In genomic region chr12:17326649-17327048, GRCh38 we compare ENCODE assay signal across 20 cellular contexts.
A peak's percentile ranks its signal among the peaks of the same experiment; 100 is the strongest.
DNase-seq lines count a peak whose midpoint lies in the region; ATAC-seq and TF ChIP-seq lines count a peak whose summit lies in the region.
"Had no signal": no experiment of that assay in that cellular context is flagged by ENCODE, and none has a peak within 500 bp of the region (broad histone marks: within the 10 kb centered on the region; RNA-seq: fewer than 3 reads in every experiment).

No MANE protein-coding gene starts in this region.

- CTCF ChIA-PET in Caco-2 (lab: Charles Lee) = no interaction called here

- WGBS in mesendoderm (ENCODE audit: extremely low coverage, insufficient coverage, low lambda C conversion rate) = no CpG with 5 or more reads among the region's 2 CpGs
- WGBS in trophoblast cell (ENCODE audit: extremely low coverage, insufficient coverage, insufficient read length) = no CpG with 5 or more reads among the region's 2 CpGs

- no peaks in the 10 kb centered on the region for H3K9me3 ChIP-seq in Caco-2
- no peaks in the 10 kb centered on the region for H3K9me3 ChIP-seq in HUES48 (ENCODE audit: control insufficient read depth, insufficient read depth, low read length)
- H3K9me3 ChIP-seq in trophoblast cell (ENCODE audit: insufficient read depth, low read depth, low read length) = no peaks in the 10 kb centered on the region
- H3K9me3 ChIP-seq: BLaER1, HAP-1 had no signal

- H3K18ac ChIP-seq in mesendoderm (ENCODE audit: low read length) (no peak overlapping the region), trophoblast cell (ENCODE audit: low read length) (no peak overlapping the region)

- BruUV-seq in Caco-2 (replicated peaks; lab: Mats Ljungman, UMichigan) = no TSS peak

- H3K27ac Mint-ChIP-seq in Caco-2 (ENCODE audit: unreplicated experiment) = no peak overlapping the region
- H3K27ac Mint-ChIP-seq: B cell; CD4-positive, CD25-positive, alpha-beta regulatory T cell; CD8-positive, alpha-beta T cell; HFFc6 had no signal

- no peak overlapping the region for H2AFZ ChIP-seq in trophoblast cell (ENCODE audit: insufficient read depth, low read length, poor library complexity)

- H2BK120ac ChIP-seq in mesendoderm (ENCODE audit: low read depth, low read length) (no peak overlapping the region), trophoblast cell (ENCODE audit: insufficient read depth, low read length, poor library complexity) (no peak overlapping the region)

- POLR2A ChIA-PET in Caco-2 (lab: Charles Lee) = no interaction called here

- peaks cover 20% of the 10 kb centered on the region for H3K4me1 ChIP-seq in Caco-2
- no peaks in the 10 kb centered on the region for H3K4me1 ChIP-seq in HUES48 (ENCODE audit: control insufficient read depth, insufficient read depth, low read length)
- H3K4me1 ChIP-seq in mesendoderm (ENCODE audit: control insufficient read depth, low read depth, low read length) = peaks cover 7% of the 10 kb centered on the region
- no peaks in the 10 kb centered on the region for H3K4me1 ChIP-seq in trophoblast cell (ENCODE audit: control insufficient read depth in 1 of 2, insufficient read depth in 2 of 2, low read length in 2 of 2)
- H3K4me1 ChIP-seq: BLaER1, HAP-1 had no signal

- H4K91ac ChIP-seq in trophoblast cell (ENCODE audit: low read depth, low read length) = no peak overlapping the region

- no peak overlapping the region for H3K14ac ChIP-seq in trophoblast cell (ENCODE audit: low read length)

- H3K4me2 ChIP-seq in mesendoderm (ENCODE audit: low read length) = no peak overlapping the region
- H3K4me2 ChIP-seq in trophoblast cell (ENCODE audit: low read length) = no peak overlapping the region
- H3K4me2 ChIP-seq: BLaER1 had no signal

- no peaks in the 10 kb centered on the region for H3K36me3 ChIP-seq in Caco-2 (ENCODE audit: control insufficient read depth, insufficient read depth, low read length)
- no peaks in the 10 kb centered on the region for H3K36me3 ChIP-seq in HUES48 (ENCODE audit: control insufficient read depth, insufficient read depth, low read length)
- H3K36me3 ChIP-seq in mesendoderm (ENCODE audit: control insufficient read depth, insufficient read depth, low read length) = no peaks in the 10 kb centered on the region
- H3K36me3 ChIP-seq in trophoblast cell (ENCODE audit: control insufficient read depth in 1 of 2, insufficient read depth in 2 of 2, low read length in 2 of 2) = no peaks in the 10 kb centered on the region
- H3K36me3 ChIP-seq: BLaER1, HAP-1 had no signal

- H3K4me3 Mint-ChIP-seq in Caco-2 (ENCODE audit: unreplicated experiment) = no peak overlapping the region
- H3K4me3 Mint-ChIP-seq: B cell; CD4-positive, CD25-positive, alpha-beta regulatory T cell; CD8-positive, alpha-beta T cell; HFFc6 had no signal

- no peak overlapping the region for H2AK5ac ChIP-seq in mesendoderm (ENCODE audit: low read length)
- H2AK5ac ChIP-seq in trophoblast cell (ENCODE audit: low read length) = no peak overlapping the region

- H3K4ac ChIP-seq in mesendoderm (ENCODE audit: low read depth, low read length) = no peak overlapping the region
- no peak overlapping the region for H3K4ac ChIP-seq in trophoblast cell (ENCODE audit: low read depth, low read length)

- no peak for ATAC-seq in HG02623 (IDR thresholded peaks at IDR 0.05; ENCODE audit: unreplicated experiment)
- ATAC-seq: CD8-positive, alpha-beta T cell; GM12878 had no signal

- H3K27me3 ChIP-seq in Caco-2 (replicated peaks; ENCODE audit: control insufficient read depth, insufficient read depth, low read length) (no peaks in the 10 kb centered on the region), HUES48 (ENCODE audit: control insufficient read depth, insufficient read depth, low read length) (no peaks in the 10 kb centered on the region), mesendoderm (ENCODE audit: insufficient read depth, low read length, poor library complexity) (no peaks in the 10 kb centered on the region), trophoblast cell (ENCODE audit: insufficient read depth, low read length) (no peaks in the 10 kb centered on the region)
- H3K27me3 ChIP-seq: BLaER1 had no signal

- H3K79me1 ChIP-seq in mesendoderm (ENCODE audit: low read length) (no peaks in the 10 kb centered on the region), trophoblast cell (ENCODE audit: low read length) (no peaks in the 10 kb centered on the region)

- H3K27me3 Mint-ChIP-seq in Caco-2 (ENCODE audit: insufficient read depth, unreplicated experiment) = no peaks in the 10 kb centered on the region
- H3K27me3 Mint-ChIP-seq: B cell; CD4-positive, CD25-positive, alpha-beta regulatory T cell had no signal

- peak overlapping the region; percentile 51 for H3K27ac ChIP-seq in HUES48 (ENCODE audit: low read depth, low read length)
- H3K27ac ChIP-seq in mesendoderm (ENCODE audit: low read depth, low read length) = no peak overlapping the region
- H3K27ac ChIP-seq in trophoblast cell (ENCODE audit: low read depth, low read length) = no peak overlapping the region
- H3K27ac ChIP-seq: BLaER1, C4-2B had no signal

- H3K79me2 ChIP-seq in mesendoderm (ENCODE audit: control insufficient read depth, insufficient read depth, low read length) (no peaks in the 10 kb centered on the region), trophoblast cell (ENCODE audit: control insufficient read depth, insufficient read depth, low read length, poor library complexity) (no peaks in the 10 kb centered on the region)

- H2BK12ac ChIP-seq in trophoblast cell (ENCODE audit: low read length) = no peak overlapping the region

- H2BK5ac ChIP-seq in mesendoderm (ENCODE audit: low read length) (no peak overlapping the region), trophoblast cell (ENCODE audit: low read depth, low read length, poor library complexity) (no peak overlapping the region)

- no peak overlapping the region for H2BK15ac ChIP-seq in mesendoderm (replicated peaks; ENCODE audit: low read depth)

- peak; percentile 44 to 71 for DNase-seq in Caco-2
- peak; percentile 94 for DNase-seq in mesendoderm
- DNase-seq in trophoblast cell = peak; percentile 6 to 84
- no peak for DNase-seq in NCI-H2171 (lab: John Stamatoyannopoulos, UW)
- no peak for DNase-seq in retina
- DNase-seq: CD4-positive, CD25-positive, alpha-beta regulatory T cell; CD8-positive, alpha-beta T cell; DMS 273 treated with DMSO at 0.1 percent for 48 hours; DMS79; EL; GDM1; GOT3; HFFc6 had no signal

- H3K23ac ChIP-seq in mesendoderm (ENCODE audit: low read length) (no peak overlapping the region), trophoblast cell (ENCODE audit: low read length) (no peak overlapping the region)

- H4K12ac ChIP-seq in trophoblast cell (ENCODE audit: low read depth, low read length) = no peak overlapping the region

- H3K4me3 ChIP-seq in Caco-2 (ENCODE audit: low read depth, low read length) (no peak overlapping the region), HUES48 (ENCODE audit: low read depth, low read length) (no peak overlapping the region), mesendoderm (ENCODE audit: low read length) (no peak overlapping the region), trophoblast cell (ENCODE audit: low read depth, low read length) (no peak overlapping the region)
- H3K4me3 ChIP-seq: BLaER1, GM12878, HAP-1 had no signal

- no peak overlapping the region for H3K9ac ChIP-seq in HUES48 (ENCODE audit: low read depth, low read length)
- H3K9ac ChIP-seq in mesendoderm (ENCODE audit: low read length) = no peak overlapping the region
- no peak overlapping the region for H3K9ac ChIP-seq in trophoblast cell (ENCODE audit: low read length)
- H3K9ac ChIP-seq: BLaER1 had no signal

- H3K9me3 Mint-ChIP-seq in Caco-2 (ENCODE audit: unreplicated experiment) = no peaks in the 10 kb centered on the region

- intact Hi-C loops in Caco-2 (cut with micrococcal nuclease; ENCODE audit: unreplicated experiment) = loop anchor here (2.0 to 5.0 kb wide), 2 partner anchors 16 to 44 kb away; no protein-coding TSS in a partner anchor

- H3K56ac ChIP-seq in mesendoderm (ENCODE audit: low read length) = no peak overlapping the region

- peaks cover 15% of the 10 kb centered on the region for H3K4me1 Mint-ChIP-seq in Caco-2 (ENCODE audit: low read depth, unreplicated experiment)
- H3K4me1 Mint-ChIP-seq: B cell; CD4-positive, CD25-positive, alpha-beta regulatory T cell had no signal

- H4K8ac ChIP-seq in mesendoderm (ENCODE audit: low read depth, low read length) (no peak overlapping the region), trophoblast cell (ENCODE audit: low read depth, low read length) (no peak overlapping the region)

- no peak overlapping the region for H4K5ac ChIP-seq in mesendoderm (ENCODE audit: low read length)

- TF ChIP-seq CTCF in Caco-2 (IDR thresholded peaks at IDR 0.05; ENCODE audit: insufficient read depth in 1 of 2, low read depth in 1 of 2, low read length in 1 of 2, severe bottlenecking in 1 of 2, unreplicated experiment in 1 of 2) = no peak

- H3K36me3 Mint-ChIP-seq in Caco-2 (ENCODE audit: insufficient read depth, unreplicated experiment) = peaks cover 6% of the 10 kb centered on the region
- H3K36me3 Mint-ChIP-seq: CD4-positive, CD25-positive, alpha-beta regulatory T cell; CD8-positive, alpha-beta T cell had no signal

Comparison
In these comparisons a context has a peak if more than half of its experiments do, and no peak if none do; other contexts are left out.
1. DNase-seq: peak in Caco-2 (2 of 2), mesendoderm (single experiment) and trophoblast cell (2 of 2); none in NCI-H2171 (single experiment) and retina (single experiment).